Comparison of ENCODE assay signal across 30 cellular contexts in the genomic region with DNA sequence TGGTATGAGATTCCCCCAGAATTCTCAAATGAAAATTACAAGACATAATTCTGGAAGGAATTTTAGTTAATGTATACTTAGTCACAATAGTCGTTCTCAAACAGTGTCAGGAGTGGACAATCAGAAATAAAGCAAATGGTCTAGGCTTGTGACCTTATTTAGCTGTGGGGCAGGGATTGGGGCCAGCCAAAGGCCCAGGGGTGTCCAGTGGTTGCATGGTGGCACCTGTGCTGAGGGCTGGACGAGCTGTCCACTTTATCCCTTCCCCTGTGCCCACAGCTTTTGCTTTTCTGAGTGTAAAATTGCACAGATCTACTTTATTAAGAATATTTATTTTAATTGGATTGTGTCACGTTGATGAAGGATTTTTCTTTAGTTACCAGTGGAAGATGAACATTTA.
"Had no signal": no experiment of that assay in that cellular context is flagged by ENCODE, and none has a peak within 500 bp of the region (broad histone marks: within the 10 kb centered on the region; RNA-seq: fewer than 3 reads in every experiment).

No MANE protein-coding gene starts in this region.

- H3K9me3 Mint-ChIP-seq: activated CD4-positive, alpha-beta memory T cell treated with anti-CD3 and anti-CD28 coated beads for 36 hours; activated CD4-positive, alpha-beta T cell treated with anti-CD3 and anti-CD28 coated beads, Interleukin-2, amount 10 ng/mL, durations not matched to agents 24 days and 14 days; activated naive CD4-positive, alpha-beta T cell treated with anti-CD3 and anti-CD28 coated beads, Interleukin-2, amount 10 ng/mL, durations not matched to agents 7 days and 5 days; activated naive CD4-positive, alpha-beta T cell treated with anti-CD3 and anti-CD28 coated beads, Interleukin-2, amount 50 U/mL, for 72 hours; activated naive CD8-positive, alpha-beta T cell treated with anti-CD3 and anti-CD28 coated beads, Interleukin-2, amount 10 ng/mL, durations not matched to agents 7 days and 5 days; activated T-cell treated with anti-CD3 and anti-CD28 coated beads, Interleukin-2, amount 50 U/mL, for 24 hours; activated T-cell treated with anti-CD3 and anti-CD28 coated beads, Interleukin-2, amount 50 U/mL, for 72 hours; endodermal cell had no signal

- H3K36me3 Mint-ChIP-seq: activated CD4-positive, alpha-beta memory T cell treated with anti-CD3 and anti-CD28 coated beads for 36 hours; activated naive CD4-positive, alpha-beta T cell treated with anti-CD3 and anti-CD28 coated beads, Interleukin-2, amount 10 ng/mL, durations not matched to agents 7 days and 5 days had no signal

- H3K27ac ChIP-seq: ascending aorta, breast epithelium, cardiac muscle cell, coronary artery, dorsolateral prefrontal cortex, heart left ventricle had no signal

- DNase-seq: activated CD4-positive, alpha-beta memory T cell treated with anti-CD3 and anti-CD28 coated beads for 36 hours; activated CD4-positive, alpha-beta T cell treated with anti-CD3 and anti-CD28 coated beads for 36 hours; activated CD4-positive, alpha-beta T cell treated with anti-CD3 and anti-CD28 coated beads, Interleukin-2, amount 10 ng/mL, durations not matched to agents 24 days and 14 days; activated CD4-positive, CD25-positive, alpha-beta regulatory T cell; activated CD4-positive, CD25-positive, alpha-beta regulatory T cell treated with anti-CD3 and anti-CD28 coated beads, Interleukin-2, amount 50 U/mL, for 72 hours; activated CD8-positive, alpha-beta memory T cell treated with anti-CD3 and anti-CD28 coated beads, Interleukin-2, amount 10 ng/mL, durations not matched to agents 7 days and 5 days; activated CD8-positive, alpha-beta memory T cell treated with anti-CD3 and anti-CD28 coated beads, Interleukin-2, amount 50 U/mL, for 4 hours; activated CD8-positive, alpha-beta T cell treated with anti-CD3 and anti-CD28 coated beads, Interleukin-2, amount 10 ng/mL, durations not matched to agents 7 days and 5 days; activated gamma-delta T cell; activated naive CD4-positive, alpha-beta T cell; activated naive CD4-positive, alpha-beta T cell treated with anti-CD3 and anti-CD28 coated beads, Interleukin-2, amount 10 ng/mL, durations not matched to agents 7 days and 5 days; activated naive CD8-positive, alpha-beta T cell treated with anti-CD3 and anti-CD28 coated beads, Interleukin-2, amount 10 ng/mL, durations not matched to agents 7 days and 5 days; activated T-cell treated with anti-CD3 and anti-CD28 coated beads, Interleukin-2, amount 50 U/mL, for 24 hours; activated T-cell treated with anti-CD3 and anti-CD28 coated beads, Interleukin-2, amount 50 U/mL, for 72 hours; central memory CD4-positive, alpha-beta T cell; dorsolateral prefrontal cortex; effector memory CD4-positive, alpha-beta T cell; endodermal cell; foreskin fibroblast; glutamatergic neuron; heart left ventricle; T-helper 2 cell had no signal

- H3K4me1 ChIP-seq: breast epithelium had no signal

- H3K27me3 ChIP-seq: ascending aorta, breast epithelium, cardiac muscle cell, dorsolateral prefrontal cortex, heart left ventricle had no signal

- H3K4me3 Mint-ChIP-seq: activated CD4-positive, alpha-beta memory T cell treated with anti-CD3 and anti-CD28 coated beads for 36 hours; activated CD4-positive, alpha-beta T cell treated with anti-CD3 and anti-CD28 coated beads for 36 hours; activated CD4-positive, alpha-beta T cell treated with anti-CD3 and anti-CD28 coated beads, Interleukin-2, amount 10 ng/mL, durations not matched to agents 24 days and 14 days; activated CD8-positive, alpha-beta memory T cell treated with anti-CD3 and anti-CD28 coated beads, Interleukin-2, amount 10 ng/mL, durations not matched to agents 7 days and 5 days; activated CD8-positive, alpha-beta T cell treated with anti-CD3 and anti-CD28 coated beads, Interleukin-2, amount 10 ng/mL, durations not matched to agents 7 days and 5 days; activated naive CD4-positive, alpha-beta T cell treated with anti-CD3 and anti-CD28 coated beads, Interleukin-2, amount 10 ng/mL, durations not matched to agents 7 days and 5 days; activated naive CD8-positive, alpha-beta T cell treated with anti-CD3 and anti-CD28 coated beads, Interleukin-2, amount 10 ng/mL, durations not matched to agents 7 days and 5 days; activated T-cell treated with anti-CD3 and anti-CD28 coated beads, Interleukin-2, amount 50 U/mL, for 24 hours; activated T-cell treated with anti-CD3 and anti-CD28 coated beads, Interleukin-2, amount 50 U/mL, for 72 hours; brain; dendritic cell treated with granulocyte-macrophage colony-stimulating factor and Interleukin-4, amounts not matched to agents 40 ng/mL and 50 ng/mL, for 4 days; endodermal cell had no signal

- H3K9me3 ChIP-seq: ascending aorta, breast epithelium, heart left ventricle had no signal

- H3K27me3 Mint-ChIP-seq: activated CD4-positive, alpha-beta memory T cell treated with anti-CD3 and anti-CD28 coated beads for 36 hours; activated CD4-positive, alpha-beta T cell treated with anti-CD3 and anti-CD28 coated beads for 36 hours; activated CD4-positive, alpha-beta T cell treated with anti-CD3 and anti-CD28 coated beads, Interleukin-2, amount 10 ng/mL, durations not matched to agents 24 days and 14 days; activated CD8-positive, alpha-beta memory T cell treated with anti-CD3 and anti-CD28 coated beads, Interleukin-2, amount 10 ng/mL, durations not matched to agents 7 days and 5 days; activated naive CD4-positive, alpha-beta T cell treated with anti-CD3 and anti-CD28 coated beads, Interleukin-2, amount 10 ng/mL, durations not matched to agents 7 days and 5 days; activated naive CD8-positive, alpha-beta T cell treated with anti-CD3 and anti-CD28 coated beads, Interleukin-2, amount 10 ng/mL, durations not matched to agents 7 days and 5 days; activated T-cell treated with anti-CD3 and anti-CD28 coated beads, Interleukin-2, amount 50 U/mL, for 24 hours; dendritic cell treated with granulocyte-macrophage colony-stimulating factor and Interleukin-4, amounts not matched to agents 40 ng/mL and 50 ng/mL, for 4 days had no signal

- H3K36me3 ChIP-seq: ascending aorta, breast epithelium, cardiac muscle cell, heart left ventricle had no signal

- ATAC-seq: activated CD4-positive, alpha-beta T cell treated with anti-CD3 and anti-CD28 coated beads for 36 hours; activated CD8-positive, alpha-beta memory T cell treated with anti-CD3 and anti-CD28 coated beads, Interleukin-2, amount 10 ng/mL, durations not matched to agents 7 days and 5 days; activated CD8-positive, alpha-beta T cell treated with anti-CD3 and anti-CD28 coated beads, Interleukin-2, amount 10 ng/mL, durations not matched to agents 7 days and 5 days; activated naive CD4-positive, alpha-beta T cell treated with anti-CD3 and anti-CD28 coated beads, Interleukin-2, amount 50 U/mL, for 72 hours; activated T-cell treated with anti-CD3 and anti-CD28 coated beads, Interleukin-2, amount 50 U/mL, for 72 hours; esophagus mucosa had no signal

- H3K4me3 ChIP-seq: ascending aorta, breast epithelium, cardiac muscle cell, coronary artery, dorsolateral prefrontal cortex, heart left ventricle had no signal

- H3K27ac Mint-ChIP-seq: activated CD4-positive, alpha-beta memory T cell treated with anti-CD3 and anti-CD28 coated beads for 36 hours; activated CD4-positive, alpha-beta T cell treated with anti-CD3 and anti-CD28 coated beads for 36 hours; activated CD4-positive, alpha-beta T cell treated with anti-CD3 and anti-CD28 coated beads, Interleukin-2, amount 10 ng/mL, durations not matched to agents 24 days and 14 days; activated CD8-positive, alpha-beta memory T cell treated with anti-CD3 and anti-CD28 coated beads, Interleukin-2, amount 10 ng/mL, durations not matched to agents 7 days and 5 days; activated CD8-positive, alpha-beta T cell treated with anti-CD3 and anti-CD28 coated beads, Interleukin-2, amount 10 ng/mL, durations not matched to agents 7 days and 5 days; activated naive CD4-positive, alpha-beta T cell treated with anti-CD3 and anti-CD28 coated beads, Interleukin-2, amount 10 ng/mL, durations not matched to agents 7 days and 5 days; activated naive CD4-positive, alpha-beta T cell treated with anti-CD3 and anti-CD28 coated beads, Interleukin-2, amount 50 U/mL, for 72 hours; activated naive CD8-positive, alpha-beta T cell treated with anti-CD3 and anti-CD28 coated beads, Interleukin-2, amount 10 ng/mL, durations not matched to agents 7 days and 5 days; activated T-cell treated with anti-CD3 and anti-CD28 coated beads, Interleukin-2, amount 50 U/mL, for 24 hours; activated T-cell treated with anti-CD3 and anti-CD28 coated beads, Interleukin-2, amount 50 U/mL, for 72 hours; brain; dendritic cell treated with granulocyte-macrophage colony-stimulating factor and Interleukin-4, amounts not matched to agents 40 ng/mL and 50 ng/mL, for 4 days; endodermal cell had no signal
